In genomic region chr2:172807011-172807410, GRCh38 we compare ENCODE assay signal across 17 cellular contexts.
DNase-seq lines count a peak whose midpoint lies in the region; ATAC-seq, FAIRE-seq and TF ChIP-seq lines count a peak whose summit lies in the region.
"Had no signal": no experiment of that assay in that cellular context is flagged by ENCODE, and none has a peak within 500 bp of the region (broad histone marks: within the 10 kb centered on the region; RNA-seq: fewer than 3 reads in every experiment).

No MANE protein-coding gene starts in this region.

- CTCF ChIA-PET in H1 (lab: Charles Lee; ENCODE audit: partially characterized antibody): interaction anchor here (0.6 to 3.3 kb wide), 24 partner anchors 8 to 686 kb away, joined by 3 to 27 read pairs (median 4); no protein-coding TSS in a partner anchor
- CTCF ChIA-PET in activated CD8-positive, alpha-beta memory T cell treated with anti-CD3 and anti-CD28 coated beads, Interleukin-2, amount 10 ng/mL, durations not matched to agents 7 days and 5 days (lab: Charles Lee): interaction anchor here (1.1 to 3.1 kb wide), 6 partner anchors 33 to 164 kb away, joined by 3 to 29 read pairs (median 4); no protein-coding TSS in a partner anchor
- CTCF ChIA-PET in activated CD4-positive, alpha-beta memory T cell treated with anti-CD3 and anti-CD28 coated beads, Interleukin-2, amount 10 ng/mL, durations not matched to agents 7 days and 5 days (lab: Charles Lee): interaction anchor here (1.5 to 4.0 kb wide), 2 partner anchors 30 to 125 kb away, joined by 3 to 32 read pairs; no protein-coding TSS in a partner anchor

- no peak overlapping the region for H3K4ac ChIP-seq in H1 (replicated peaks; ENCODE audit: insufficient read length, low read depth, low read length)

- no peak overlapping the region for H4K8ac ChIP-seq in H1 (ENCODE audit: extremely low read depth, insufficient read depth, low read length)

- no peaks in the 10 kb centered on the region for H3K79me2 ChIP-seq in H1 (ENCODE audit: control insufficient read depth in 1 of 2, insufficient read depth in 2 of 2, low read length in 2 of 2)

- no peak overlapping the region for H3K56ac ChIP-seq in H1 (replicated peaks; ENCODE audit: insufficient read length, low read depth, low read length)

- H3K36me3 ChIP-seq in H1 (ENCODE audit: control insufficient read depth in 2 of 4, insufficient read depth in 4 of 4, low read length in 3 of 4): no peaks in the 10 kb centered on the region
- H3K36me3 ChIP-seq in mucosa of descending colon (ENCODE audit: low read depth): no peaks in the 10 kb centered on the region
- H3K36me3 ChIP-seq: gastrocnemius medialis, right atrium auricular region, SJSA1 had no signal

- no peak overlapping the region for H3K14ac ChIP-seq in H1 (ENCODE audit: insufficient read length)

- H3K36me3 Mint-ChIP-seq in activated CD8-positive, alpha-beta memory T cell treated with anti-CD3 and anti-CD28 coated beads, Interleukin-2, amount 10 ng/mL, durations not matched to agents 7 days and 5 days: no peaks in the 10 kb centered on the region
- H3K36me3 Mint-ChIP-seq in activated CD4-positive, alpha-beta memory T cell treated with anti-CD3 and anti-CD28 coated beads, Interleukin-2, amount 10 ng/mL, durations not matched to agents 7 days and 5 days (ENCODE audit: low read depth): peaks cover 3% of the 10 kb centered on the region

- H2BK15ac ChIP-seq in H1 (ENCODE audit: low read length): no peak overlapping the region

- H3K27ac ChIP-seq in H1 (ENCODE audit: low read depth, low read length): no peak overlapping the region
- H3K27ac ChIP-seq: gastrocnemius medialis, right atrium auricular region, SJSA1 had no signal

- peak; percentile 75 for ATAC-seq in mucosa of descending colon
- no peak for ATAC-seq in activated CD8-positive, alpha-beta memory T cell treated with anti-CD3 and anti-CD28 coated beads, Interleukin-2, amount 10 ng/mL, durations not matched to agents 7 days and 5 days
- ATAC-seq: activated naive CD8-positive, alpha-beta T cell treated with anti-CD3 and anti-CD28 coated beads, Interleukin-2, amount 50 U/mL, for 24 hours; activated T-cell treated with anti-CD3 and anti-CD28 coated beads, Interleukin-2, amount 50 U/mL, for 72 hours had no signal

- in situ Hi-C loops in G401 (cut with HindIII; ENCODE audit: low sequenced_read_pairs): no loop called here

- TF ChIP-seq CTCF in H1 (IDR thresholded peaks at IDR 0.05; ENCODE audit: control extremely low read depth in 1 of 3, insufficient read depth in 1 of 3, low read depth in 1 of 3, low read length in 3 of 3) (no peak), mucosa of descending colon (IDR thresholded peaks at IDR 0.05) (no peak)

- H3K9me3 Mint-ChIP-seq in activated CD8-positive, alpha-beta memory T cell treated with anti-CD3 and anti-CD28 coated beads, Interleukin-2, amount 10 ng/mL, durations not matched to agents 7 days and 5 days (ENCODE audit: low read depth): peaks cover 8% of the 10 kb centered on the region
- H3K9me3 Mint-ChIP-seq in activated CD4-positive, alpha-beta memory T cell treated with anti-CD3 and anti-CD28 coated beads, Interleukin-2, amount 10 ng/mL, durations not matched to agents 7 days and 5 days: peaks cover 8% of the 10 kb centered on the region

- H3K9ac ChIP-seq in H1 (replicated peaks in 1 of 4; ENCODE audit: extremely low read depth in 1 of 4, low read depth in 3 of 4, low read length in 3 of 4): no peak overlapping the region

- no peak overlapping the region for H4K91ac ChIP-seq in H1 (replicated peaks; ENCODE audit: insufficient read length, low read length)

- no peak for FAIRE-seq in H1 (lab: Jason Lieb, UNC)

- no peaks in the 10 kb centered on the region for H3K27me3 ChIP-seq in H1 (replicated peaks in 1 of 4; ENCODE audit: control insufficient read depth in 3 of 4, extremely low read depth in 1 of 4, insufficient read depth in 3 of 4, low read length in 3 of 4)
- H3K27me3 ChIP-seq: gastrocnemius medialis, right atrium auricular region had no signal

- DNase-seq in G401 (ENCODE audit: low spot score) (peak; percentile 66), NCI-H82 (lab: John Stamatoyannopoulos, UW) (peak; percentile 78), H1 (ENCODE audit: low read depth in 1 of 2, low spot score in 2 of 2) (no peak), mucosa of descending colon (peak in 1 of 3 donors; percentile 45)
- DNase-seq in activated CD8-positive, alpha-beta memory T cell treated with anti-CD3 and anti-CD28 coated beads, Interleukin-2, amount 50 U/mL, for 4 hours: no peak
- DNase-seq in activated CD8-positive, alpha-beta memory T cell treated with anti-CD3 and anti-CD28 coated beads, Interleukin-2, amount 10 ng/mL, durations not matched to agents 7 days and 5 days: no peak
- DNase-seq in activated naive CD4-positive, alpha-beta T cell (lab: John Stamatoyannopoulos, UW): no peak
- DNase-seq in activated CD4-positive, alpha-beta memory T cell treated with anti-CD3 and anti-CD28 coated beads, Interleukin-2, amount 10 ng/mL, durations not matched to agents 7 days and 5 days: no peak
- DNase-seq: activated CD4-positive, alpha-beta T cell treated with anti-CD3 and anti-CD28 coated beads, Interleukin-2, amount 50 U/mL, for 4 hours; activated naive CD8-positive, alpha-beta T cell treated with anti-CD3 and anti-CD28 coated beads, Interleukin-2, amount 50 U/mL, for 24 hours; activated T-cell treated with anti-CD3 and anti-CD28 coated beads, Interleukin-2, amount 50 U/mL, for 72 hours; gastrocnemius medialis; NCI-H1417 treated with DMSO at 0.1 percent for 48 hours had no signal

- H2BK12ac ChIP-seq in H1 (ENCODE audit: low read depth, low read length): no peak overlapping the region

- no peak overlapping the region for H3K4me3 Mint-ChIP-seq in activated CD8-positive, alpha-beta memory T cell treated with anti-CD3 and anti-CD28 coated beads, Interleukin-2, amount 10 ng/mL, durations not matched to agents 7 days and 5 days
- H3K4me3 Mint-ChIP-seq in activated CD4-positive, alpha-beta memory T cell treated with anti-CD3 and anti-CD28 coated beads, Interleukin-2, amount 10 ng/mL, durations not matched to agents 7 days and 5 days: no peak overlapping the region
- H3K4me3 Mint-ChIP-seq: activated naive CD8-positive, alpha-beta T cell treated with anti-CD3 and anti-CD28 coated beads, Interleukin-2, amount 50 U/mL, for 24 hours; activated T-cell treated with anti-CD3 and anti-CD28 coated beads, Interleukin-2, amount 50 U/mL, for 72 hours; nephron had no signal

- H3K9me3 ChIP-seq in H1 (ENCODE audit: insufficient read depth in 2 of 2, low read depth in 1 of 2, low read length in 1 of 2) (peaks cover 10 to 13% of the 10 kb centered on the region in 2 experiments), mucosa of descending colon (peaks cover 10% of the 10 kb centered on the region)
- H3K9me3 ChIP-seq: gastrocnemius medialis, right atrium auricular region, SJSA1 had no signal

- H3K23me2 ChIP-seq in H1 (ENCODE audit: low read depth, low read length): no peaks in the 10 kb centered on the region

- H3K79me1 ChIP-seq in H1 (ENCODE audit: low read depth, low read length): no peaks in the 10 kb centered on the region

- H4K20me1 ChIP-seq in H1 (replicated peaks in 1 of 2; ENCODE audit: control insufficient read depth in 1 of 2, insufficient read depth in 2 of 2, low read length in 2 of 2): no peaks in the 10 kb centered on the region

- no peak overlapping the region for H3K27ac Mint-ChIP-seq in activated CD8-positive, alpha-beta memory T cell treated with anti-CD3 and anti-CD28 coated beads, Interleukin-2, amount 10 ng/mL, durations not matched to agents 7 days and 5 days
- no peak overlapping the region for H3K27ac Mint-ChIP-seq in activated CD4-positive, alpha-beta memory T cell treated with anti-CD3 and anti-CD28 coated beads, Interleukin-2, amount 10 ng/mL, durations not matched to agents 7 days and 5 days
- H3K27ac Mint-ChIP-seq: activated naive CD8-positive, alpha-beta T cell treated with anti-CD3 and anti-CD28 coated beads, Interleukin-2, amount 50 U/mL, for 24 hours; activated T-cell treated with anti-CD3 and anti-CD28 coated beads, Interleukin-2, amount 50 U/mL, for 72 hours; nephron had no signal

- H2BK120ac ChIP-seq in H1 (replicated peaks; ENCODE audit: low read depth, low read length): no peak overlapping the region

- H2BK20ac ChIP-seq in H1 (ENCODE audit: low read length): no peak overlapping the region

- WGBS in H1 (ENCODE audit: extremely low coverage in 1 of 2, insufficient coverage in 1 of 2, insufficient read length in 1 of 2, insufficient replicate concordance in 2 of 2, low coverage in 1 of 2, low lambda C conversion rate in 2 of 2, missing lambda C conversion rate in 1 of 2), 2 experiments: 87% methylated on average over 5 of the region's 5 CpGs; no CpG with 5 or more reads in 1 of the 2 experiments

- H3K23ac ChIP-seq in H1 (ENCODE audit: insufficient read length): no peak overlapping the region

- TF ChIP-seq POLR2A in H1 (IDR thresholded peaks at IDR 0.05; ENCODE audit: control extremely low read depth in 1 of 2, low read depth in 2 of 2, low read length in 2 of 2): no peak

- no peak for TF ChIP-seq RAD21 in H1 (IDR thresholded peaks at IDR 0.05 in 1 of 2, conservative IDR thresholded peaks at IDR 0.05 in 1 of 2; ENCODE audit: low read depth in 2 of 2, low read length in 2 of 2)

- no peak for TF ChIP-seq EP300 in H1 (IDR thresholded peaks at IDR 0.05; ENCODE audit: borderline replicate concordance in 1 of 2, low read depth in 2 of 2, low read length in 2 of 2)

- H3K4me2 ChIP-seq in H1 (ENCODE audit: insufficient read depth in 1 of 2, low read depth in 2 of 2, low read length in 2 of 2): no peak overlapping the region

- no peak overlapping the region for H2AK5ac ChIP-seq in H1 (ENCODE audit: low read depth, low read length)

- H4K5ac ChIP-seq in H1 (ENCODE audit: insufficient read length, low read depth, low read length): no peak overlapping the region

- no peak overlapping the region for H2BK5ac ChIP-seq in H1 (ENCODE audit: low read depth, low read length)

- H3K4me1 Mint-ChIP-seq in activated CD8-positive, alpha-beta memory T cell treated with anti-CD3 and anti-CD28 coated beads, Interleukin-2, amount 10 ng/mL, durations not matched to agents 7 days and 5 days: no peaks in the 10 kb centered on the region
- H3K4me1 Mint-ChIP-seq in activated CD4-positive, alpha-beta memory T cell treated with anti-CD3 and anti-CD28 coated beads, Interleukin-2, amount 10 ng/mL, durations not matched to agents 7 days and 5 days: no peaks in the 10 kb centered on the region
- H3K4me1 Mint-ChIP-seq: activated naive CD8-positive, alpha-beta T cell treated with anti-CD3 and anti-CD28 coated beads, Interleukin-2, amount 50 U/mL, for 24 hours had no signal

- peaks cover 19% of the 10 kb centered on the region for H3K27me3 Mint-ChIP-seq in activated CD8-positive, alpha-beta memory T cell treated with anti-CD3 and anti-CD28 coated beads, Interleukin-2, amount 10 ng/mL, durations not matched to agents 7 days and 5 days
- peaks cover 21% of the 10 kb centered on the region for H3K27me3 Mint-ChIP-seq in activated CD4-positive, alpha-beta memory T cell treated with anti-CD3 and anti-CD28 coated beads, Interleukin-2, amount 10 ng/mL, durations not matched to agents 7 days and 5 days
- H3K27me3 Mint-ChIP-seq: activated naive CD8-positive, alpha-beta T cell treated with anti-CD3 and anti-CD28 coated beads, Interleukin-2, amount 50 U/mL, for 24 hours had no signal

- POLR2A ChIA-PET in H1 (lab: Charles Lee; ENCODE audit: partially characterized antibody): no interaction called here
- POLR2A ChIA-PET in activated CD4-positive, alpha-beta memory T cell treated with anti-CD3 and anti-CD28 coated beads, Interleukin-2, amount 10 ng/mL, durations not matched to agents 7 days and 5 days (lab: Charles Lee): no interaction called here

- intact Hi-C loops in mucosa of descending colon (cut with DNase I, micrococcal nuclease): loop anchor here (10.0 kb wide), 1 partner anchor 128 kb away; no protein-coding TSS in a partner anchor

- no peak overlapping the region for H3K18ac ChIP-seq in H1 (ENCODE audit: extremely low read depth, low read length)

- peak overlapping the region; percentile 27; the same call in 1 of the 2 replicates for H2AFZ ChIP-seq in H1 (ENCODE audit: low read length)

- H3K4me3 ChIP-seq in H1 (ENCODE audit: extremely low read depth in 1 of 4, insufficient read depth in 2 of 4, low read depth in 3 of 4, low read length in 4 of 4) (no peak overlapping the region), mucosa of descending colon (no peak overlapping the region)
- H3K4me3 ChIP-seq: gastrocnemius medialis, lung, right atrium auricular region, SJSA1 had no signal

- H3K4me1 ChIP-seq in H1 (replicated peaks in 1 of 4; ENCODE audit: control insufficient read depth in 3 of 4, insufficient read depth in 4 of 4, low read length in 3 of 4) (no peaks in the 10 kb centered on the region), mucosa of descending colon (ENCODE audit: low read depth) (peaks cover 3% of the 10 kb centered on the region)
- H3K4me1 ChIP-seq: gastrocnemius medialis, right atrium auricular region, SJSA1 had no signal

Comparison
In these comparisons a context has a peak if more than half of its experiments do, and no peak if none do; other contexts are left out.
1. DNase-seq: peak in G401 (single experiment) and NCI-H82 (single experiment); none in H1 (0 of 2), activated CD8-positive, alpha-beta memory T cell treated with anti-CD3 and anti-CD28 coated beads, Interleukin-2, amount 50 U/mL, for 4 hours (single experiment), activated CD8-positive, alpha-beta memory T cell treated with anti-CD3 and anti-CD28 coated beads, Interleukin-2, amount 10 ng/mL, durations not matched to agents 7 days and 5 days (single experiment), activated naive CD4-positive, alpha-beta T cell (0 of 4) and activated CD4-positive, alpha-beta memory T cell treated with anti-CD3 and anti-CD28 coated beads, Interleukin-2, amount 10 ng/mL, durations not matched to agents 7 days and 5 days (single experiment).